Comparison of ENCODE assay signal across 9 cellular contexts in the genomic region with DNA sequence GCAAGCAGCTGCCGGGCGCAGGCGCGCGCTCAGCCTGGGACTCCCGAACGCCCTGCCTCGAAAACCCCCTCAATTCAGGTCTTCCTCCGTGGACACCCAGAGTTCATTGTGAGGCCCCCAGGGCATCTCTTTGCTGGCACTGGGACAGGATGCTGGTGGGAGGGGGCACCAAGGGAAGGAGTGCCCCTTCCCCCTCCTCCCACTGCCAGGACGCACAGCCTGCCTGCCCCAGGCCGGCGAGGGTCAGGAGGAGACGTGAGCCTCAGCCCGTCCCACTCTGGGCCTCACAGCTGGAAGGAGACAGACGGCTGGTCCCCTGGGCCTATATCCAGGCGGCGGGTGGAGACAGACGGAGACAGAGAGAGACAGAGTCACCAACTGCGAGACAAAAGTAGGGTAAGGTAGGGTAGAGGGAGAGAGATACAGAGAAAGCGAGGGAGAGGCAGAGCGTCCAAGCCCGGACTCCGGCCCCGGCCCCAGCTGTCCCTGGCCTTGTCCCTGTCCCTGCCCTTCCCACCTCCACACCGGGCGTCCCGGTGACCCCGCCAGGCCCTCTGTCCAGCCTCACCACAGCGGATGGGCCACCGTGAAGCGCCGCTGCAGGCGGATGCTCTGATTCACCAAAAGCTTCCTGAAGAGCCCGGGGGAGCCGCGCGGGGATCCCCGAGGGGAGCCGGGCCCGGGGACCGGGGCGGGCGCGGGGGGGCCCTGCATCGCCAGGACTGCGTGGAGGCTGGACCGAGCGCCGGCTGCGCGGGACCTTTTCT. TPM values are rescaled to one million over a fixed set of nuclear protein-coding genes. Genes with fewer than 3 reads are reported as not detected.
A peak's percentile ranks its signal among the peaks of the same experiment; 100 is the strongest.
DNase-seq lines count a peak whose midpoint lies in the region; ATAC-seq and TF ChIP-seq lines count a peak whose summit lies in the region.
"Had no signal": no experiment of that assay in that cellular context is flagged by ENCODE, and none has a peak within 500 bp of the region (broad histone marks: within the 10 kb centered on the region; RNA-seq: fewer than 3 reads in every experiment).

A gene (minus strand): TSS at position 737 of the 767 bp plus-strand sequence. CDS start 23 bp downstream, at position 714.

- peaks cover 16% of the 10 kb centered on the region for H3K4me1 ChIP-seq in OCI-LY1 (ENCODE audit: insufficient read depth, low read length, severe bottlenecking)
- peaks cover 7 to 15% of the 10 kb centered on the region in 2 donors for H3K4me1 ChIP-seq in ascending aorta

- H3F3A ChIP-seq in OCI-LY1 (ENCODE audit: insufficient read depth, low read length) = no peaks in the 10 kb centered on the region

- H3K27ac Mint-ChIP-seq in glutamatergic neuron (ENCODE audit: unreplicated experiment) = peak within 1 kb of the TSS; percentile 94

- no peaks in the 10 kb centered on the region for H3K36me3 ChIP-seq in GM06990 (ENCODE audit: control insufficient read depth, insufficient read depth, low read length)
- H3K36me3 ChIP-seq in OCI-LY1 (ENCODE audit: insufficient read depth, low read length) = no peaks in the 10 kb centered on the region
- no peaks in the 10 kb centered on the region for H3K36me3 ChIP-seq in ascending aorta

- no peak within 1 kb of the TSS for H3K9ac ChIP-seq in OCI-LY1 (ENCODE audit: low read length)

- no peak for TF ChIP-seq CTCF in GM06990 (IDR thresholded peaks at IDR 0.05; ENCODE audit: insufficient read depth, low read length, poor library complexity, severe bottlenecking)
- TF ChIP-seq CTCF in OCI-LY1 (IDR thresholded peaks at IDR 0.05; ENCODE audit: low read length) = no peak
- TF ChIP-seq CTCF in glutamatergic neuron (IDR thresholded peaks at IDR 0.05; ENCODE audit: partially characterized antibody, unreplicated experiment) = no peak
- TF ChIP-seq CTCF in ascending aorta (IDR thresholded peaks at IDR 0.05) = no peak

- no peak within 1 kb of the TSS for H2AFZ ChIP-seq in OCI-LY1 (ENCODE audit: low read length)

- H3K27me3 ChIP-seq in GM06990 (replicated peaks; ENCODE audit: control insufficient read depth, insufficient read depth, low read length) = no peaks in the 10 kb centered on the region; the same call in none of the 2 replicates
- 0 out of 2 replicates have a peak, but pooled peaks cover 3% of the 10 kb centered on the region for H3K27me3 ChIP-seq in OCI-LY1 (ENCODE audit: insufficient read depth, low read length)
- peaks cover 16% of the 10 kb centered on the region for H3K27me3 ChIP-seq in ascending aorta

- H3K27me3 Mint-ChIP-seq in glutamatergic neuron (ENCODE audit: unreplicated experiment) = peaks cover 12% of the 10 kb centered on the region

- 0 out of 2 replicates have a peak within 1 kb of the TSS, but pooled peaks have one; percentile 2 for H3K4me2 ChIP-seq in OCI-LY1 (ENCODE audit: low read length)

- no peaks in the 10 kb centered on the region for H3K36me3 Mint-ChIP-seq in glutamatergic neuron (ENCODE audit: unreplicated experiment)

- no peak within 1 kb of the TSS; the same call in none of the 2 replicates for H3K4me3 ChIP-seq in GM06990 (replicated peaks; ENCODE audit: low read depth, low read length)
- H3K4me3 ChIP-seq in OCI-LY1 (ENCODE audit: low read depth, low read length, poor library complexity, severe bottlenecking) = no peak within 1 kb of the TSS
- peak within 1 kb of the TSS in 1 of 2 donors; percentile 54 for H3K4me3 ChIP-seq in ascending aorta

- intact Hi-C loops in ascending aorta (cut with DNase I) = loop anchor here (2.0 kb wide), 1 partner anchor 21 kb away; a partner anchor contains a TSS

- no peak for ATAC-seq in GM19324 (IDR thresholded peaks at IDR 0.05; ENCODE audit: low FRiP score, unreplicated experiment)

- H3K9me3 Mint-ChIP-seq in glutamatergic neuron (ENCODE audit: unreplicated experiment) = peaks cover 8% of the 10 kb centered on the region

- H3K4me1 Mint-ChIP-seq in glutamatergic neuron (ENCODE audit: low read depth, unreplicated experiment) = peaks cover 10% of the 10 kb centered on the region

- H3K9me3 ChIP-seq in OCI-LY1 (ENCODE audit: low read length) (no peaks in the 10 kb centered on the region), ascending aorta (no peaks in the 10 kb centered on the region)

- in situ Hi-C loops in ACHN (cut with HindIII; ENCODE audit: low pct_ligation_motif_present, low pct_unique_long_range_greater_than_20kb, low sequenced_read_pairs) = no loop called here

- no peaks in the 10 kb centered on the region for H4K20me1 ChIP-seq in OCI-LY1 (ENCODE audit: insufficient read depth, low read length)

- DNase-seq in GM06990 (ENCODE audit: extremely low read depth, insufficient read length) (peak; percentile 50), glutamatergic neuron (peak; percentile 84), retina (peak; percentile 54), NCI-H128 (lab: John Stamatoyannopoulos, UW; ENCODE audit: unreplicated experiment) (no peak), ascending aorta (ENCODE audit: low spot score in 2 of 2) (no peak), ACHN (no peak)
- DNase-seq: NCI-H446 treated with DMSO at 0.1 percent for 48 hours had no signal

- H3K4me3 Mint-ChIP-seq in glutamatergic neuron (ENCODE audit: unreplicated experiment) = peak within 1 kb of the TSS; percentile 94

- H3K27ac ChIP-seq in OCI-LY1 (ENCODE audit: low read depth, low read length, poor library complexity, severe bottlenecking) (no peak within 1 kb of the TSS), ascending aorta (no peak within 1 kb of the TSS)

- no peaks in the 10 kb centered on the region for H3K9me2 ChIP-seq in OCI-LY1 (ENCODE audit: low read depth, low read length)

- H3K79me2 ChIP-seq in OCI-LY1 (ENCODE audit: insufficient read depth, low read length) = no peaks in the 10 kb centered on the region

RNA-seq across cellular contexts. Expression of the gene that starts here (rescaled TPM):
- total RNA-seq in glutamatergic neuron (ENCODE audit: unreplicated experiment) (69.8 TPM), ascending aorta (not detected)

Comparison
In these comparisons a context has a peak if more than half of its experiments do, and no peak if none do; other contexts are left out.
1. RNA of the gene that starts here (total RNA-seq): 69.8 TPM in glutamatergic neuron (single experiment); not detected in ascending aorta (single experiment); every median in the first group is over 10 times any median in the second.
2. DNase-seq: peak in GM06990 (single experiment), glutamatergic neuron (single experiment) and retina (single experiment); none in NCI-H128 (single experiment), ascending aorta (0 of 2) and ACHN (single experiment).